ENCODE assay signal across 8 cellular contexts in the genomic region with DNA sequence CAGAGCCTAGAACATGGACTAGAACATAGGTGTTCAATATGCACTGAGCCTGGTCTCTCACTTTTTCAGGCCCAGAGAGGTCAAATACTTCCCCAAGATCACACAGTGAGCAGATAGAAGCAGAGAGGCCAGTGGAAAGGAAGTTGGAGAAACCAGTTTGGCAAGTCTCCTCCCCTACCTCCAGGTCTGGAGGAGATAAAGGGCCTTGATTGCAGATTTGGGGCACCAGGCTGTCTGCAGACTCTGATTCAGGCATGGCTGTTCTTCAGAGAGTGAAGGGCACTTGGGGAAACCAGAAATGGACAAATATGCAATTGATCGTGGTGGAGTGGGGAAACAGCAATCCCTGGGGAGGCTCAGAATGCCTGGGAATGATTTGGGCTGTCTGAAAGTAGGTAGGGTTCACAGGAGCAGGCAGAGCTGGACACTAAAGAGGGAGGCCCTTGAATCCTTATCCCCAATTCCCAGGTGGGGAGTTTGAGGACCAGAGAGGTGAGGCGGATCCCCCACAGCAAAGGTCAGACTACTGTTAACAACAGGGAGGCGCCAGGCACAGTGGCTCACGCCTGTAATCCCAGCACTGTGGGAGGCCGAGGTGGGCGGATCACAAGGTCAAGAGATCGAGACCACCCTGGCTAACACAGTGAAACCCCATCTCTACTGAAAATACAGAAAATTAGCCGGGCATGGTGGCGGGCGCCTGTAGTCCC. TPM values are rescaled to one million over a fixed set of nuclear protein-coding genes. Genes with fewer than 3 reads are reported as not detected.
A peak's percentile ranks its signal among the peaks of the same experiment; 100 is the strongest.
DNase-seq lines count a peak whose midpoint lies in the region; ATAC-seq and TF ChIP-seq lines count a peak whose summit lies in the region.

No MANE protein-coding gene starts in this region.

- H2AFZ ChIP-seq in GM23338: no peak overlapping the region

- no peaks in the 10 kb centered on the region for H3K36me3 ChIP-seq in GM23338 (ENCODE audit: insufficient read depth)
- peaks cover 0 to 22% (median 0%) of the 10 kb centered on the region in 3 donors for H3K36me3 ChIP-seq in esophagus squamous epithelium

- peaks cover 26% of the 10 kb centered on the region for H3K27me3 Mint-ChIP-seq in GM23338 (ENCODE audit: insufficient read depth, low read depth, poor library complexity)

- H3K36me3 Mint-ChIP-seq in GM23338 (ENCODE audit: low read depth): peaks cover 27% of the 10 kb centered on the region

- peaks cover 58% of the 10 kb centered on the region for H3K79me2 ChIP-seq in GM23338 (replicated peaks; ENCODE audit: insufficient read depth)

- H3K4me3 Mint-ChIP-seq in GM23338: peak overlapping the region; percentile 87

- H3K27me3 ChIP-seq in GM23338 (ENCODE audit: insufficient read depth) (peaks cover 7% of the 10 kb centered on the region), esophagus squamous epithelium (no peaks in the 10 kb centered on the region)

- peak overlapping the region; percentile 96; the same call in 1 of the 2 replicates for H3K4me2 ChIP-seq in GM23338

- peaks cover 21% of the 10 kb centered on the region for H4K20me1 ChIP-seq in GM23338 (replicated peaks; ENCODE audit: insufficient read depth)

- 43 to 49% methylated on average over 9 of the region's 10 CpGs for WGBS in esophagus squamous epithelium, 2 donors

- peak overlapping the region; percentile 89 for H3K27ac Mint-ChIP-seq in GM23338

- POLR2A ChIA-PET in RWPE1 (lab: Yijun Ruan, JAX; ENCODE audit: low non-redundant PET): interaction anchor here (0.6 to 3.5 kb wide), 2 partner anchors 17 to 31 kb away, joined by 7 to 25 read pairs; no protein-coding TSS in a partner anchor

- no peak overlapping the region for H3K27ac ChIP-seq in GM23338 (ENCODE audit: low read depth)
- H3K27ac ChIP-seq in RWPE1: peak overlapping the region; percentile 98
- peak overlapping the region; percentile 96 to 99 (median 98) for H3K27ac ChIP-seq in esophagus squamous epithelium

- H3F3A ChIP-seq in GM23338 (replicated peaks; ENCODE audit: low read depth): 0 out of 2 replicates have a peak, but pooled peaks cover 10% of the 10 kb centered on the region

- ATAC-seq in GM23338 (peak; percentile 3; the same call in 2 of the 3 replicates), HG02642 (IDR thresholded peaks at IDR 0.05; ENCODE audit: poor library complexity, unreplicated experiment) (no peak)

- H3K4me1 ChIP-seq in GM23338 (ENCODE audit: insufficient read depth) (peaks cover 47% of the 10 kb centered on the region), esophagus squamous epithelium (peaks cover 64 to 77% (median 66%) of the 10 kb centered on the region in 3 donors)

- no peaks in the 10 kb centered on the region for H3K9me3 Mint-ChIP-seq in GM23338

- CTCF ChIA-PET in RWPE1 (lab: Yijun Ruan, JAX): interaction anchor here (1.0 to 8.6 kb wide), 5 partner anchors 17 to 31 kb away, joined by 4 to 126 read pairs (median 8); no protein-coding TSS in a partner anchor

- DNase-seq in GM23338 (ENCODE audit: low spot score): peak; percentile 60
- DNase-seq in RWPE1 (ENCODE audit: low spot score): peak; percentile 83
- no peak for DNase-seq in esophagus squamous epithelium (lab: John Stamatoyannopoulos, UW)
- DNase-seq in skeletal muscle cell (ENCODE audit: low read depth): no peak
- DNase-seq in GM20000 (ENCODE audit: low spot score): no peak
- no peak for DNase-seq in epidermal melanocyte (ENCODE audit: insufficient read length, low spot score)
- DNase-seq in mesenteric fat pad (ENCODE audit: low spot score): no peak

- no peaks in the 10 kb centered on the region for H3K9me3 ChIP-seq in esophagus squamous epithelium

- peak overlapping the region; percentile 91; the same call in 1 of the 2 replicates for H3K4me3 ChIP-seq in GM23338
- H3K4me3 ChIP-seq in esophagus squamous epithelium: peak overlapping the region; percentile 80 to 97 (median 90)
- peak overlapping the region; percentile 4 for H3K4me3 ChIP-seq in skeletal muscle cell (ENCODE audit: low read depth, low read length)

- peak in 1 of 4 donors; percentile 16 for TF ChIP-seq POLR2A in esophagus squamous epithelium (IDR thresholded peaks at IDR 0.05)

- intact Hi-C loops in esophagus squamous epithelium (cut with DNase I): no loop called here

- no peaks in the 10 kb centered on the region for H3K9me2 ChIP-seq in GM23338 (ENCODE audit: insufficient read depth)

- H3K4me1 Mint-ChIP-seq in GM23338: peaks cover 57% of the 10 kb centered on the region

- no peak for TF ChIP-seq CTCF in GM23338 (conservative IDR thresholded peaks at IDR 0.05; ENCODE audit: low read depth in 2 of 2)
- TF ChIP-seq CTCF in RWPE1 (conservative IDR thresholded peaks at IDR 0.05; ENCODE audit: low read depth): no peak
- no peak for TF ChIP-seq CTCF in esophagus squamous epithelium (IDR thresholded peaks at IDR 0.05)
- TF ChIP-seq CTCF in GM20000 (IDR thresholded peaks at IDR 0.05; ENCODE audit: extremely low read depth, missing control alignments): no peak

TF ChIP-seq in GM23338, 12 proteins besides CTCF, POLR2A, EP300 and RAD21 (continues in another document):
- TF ChIP-seq STAT1 (IDR thresholded peaks at IDR 0.05; ENCODE audit: unreplicated experiment) (no peak), CREB1 (CRISPR knock-in tag; IDR thresholded peaks at IDR 0.05; ENCODE audit: low read depth) (no peak), ZNF114 (CRISPR knock-in tag; IDR thresholded peaks at IDR 0.05) (no peak), NANOG (IDR thresholded peaks at IDR 0.05; ENCODE audit: borderline replicate concordance) (no peak)
- TF ChIP-seq, protein P1, sequence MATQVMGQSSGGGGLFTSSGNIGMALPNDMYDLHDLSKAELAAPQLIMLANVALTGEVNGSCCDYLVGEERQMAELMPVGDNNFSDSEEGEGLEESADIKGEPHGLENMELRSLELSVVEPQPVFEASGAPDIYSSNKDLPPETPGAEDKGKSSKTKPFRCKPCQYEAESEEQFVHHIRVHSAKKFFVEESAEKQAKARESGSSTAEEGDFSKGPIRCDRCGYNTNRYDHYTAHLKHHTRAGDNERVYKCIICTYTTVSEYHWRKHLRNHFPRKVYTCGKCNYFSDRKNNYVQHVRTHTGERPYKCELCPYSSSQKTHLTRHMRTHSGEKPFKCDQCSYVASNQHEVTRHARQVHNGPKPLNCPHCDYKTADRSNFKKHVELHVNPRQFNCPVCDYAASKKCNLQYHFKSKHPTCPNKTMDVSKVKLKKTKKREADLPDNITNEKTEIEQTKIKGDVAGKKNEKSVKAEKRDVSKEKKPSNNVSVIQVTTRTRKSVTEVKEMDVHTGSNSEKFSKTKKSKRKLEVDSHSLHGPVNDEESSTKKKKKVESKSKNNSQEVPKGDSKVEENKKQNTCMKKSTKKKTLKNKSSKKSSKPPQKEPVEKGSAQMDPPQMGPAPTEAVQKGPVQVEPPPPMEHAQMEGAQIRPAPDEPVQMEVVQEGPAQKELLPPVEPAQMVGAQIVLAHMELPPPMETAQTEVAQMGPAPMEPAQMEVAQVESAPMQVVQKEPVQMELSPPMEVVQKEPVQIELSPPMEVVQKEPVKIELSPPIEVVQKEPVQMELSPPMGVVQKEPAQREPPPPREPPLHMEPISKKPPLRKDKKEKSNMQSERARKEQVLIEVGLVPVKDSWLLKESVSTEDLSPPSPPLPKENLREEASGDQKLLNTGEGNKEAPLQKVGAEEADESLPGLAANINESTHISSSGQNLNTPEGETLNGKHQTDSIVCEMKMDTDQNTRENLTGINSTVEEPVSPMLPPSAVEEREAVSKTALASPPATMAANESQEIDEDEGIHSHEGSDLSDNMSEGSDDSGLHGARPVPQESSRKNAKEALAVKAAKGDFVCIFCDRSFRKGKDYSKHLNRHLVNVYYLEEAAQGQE (IDR thresholded peaks at IDR 0.05; ENCODE audit: unreplicated experiment): no peak

RNA-seq across cellular contexts. Expression of a gene that starts 2.3 kb away (rescaled TPM):
- 33.0 and 43.6 TPM in 2 replicates for total RNA-seq in GM23338 (2014; rRNA removed; shearing (Covaris generic))
- 31.6 and 34.5 TPM in 2 replicates for polyA plus RNA-seq in GM23338 (2016; fragmentation: Nextera tagmentation; extraction: Ambion mirVana)
- total RNA-seq in esophagus squamous epithelium (10 to 100 TPM; 32.8 to 54.0 (median 46.7) TPM), mesenteric fat pad (44.1 TPM)

RNA-seq across cellular contexts. Expression of a gene that starts 38.2 kb away (rescaled TPM):
- 85.7 and 105 TPM in 2 replicates for total RNA-seq in GM23338 (2014; rRNA removed; shearing (Covaris generic))
- polyA plus RNA-seq in GM23338 (2016; fragmentation: Nextera tagmentation; extraction: Ambion mirVana): 293 and 302 TPM in 2 replicates
- total RNA-seq in esophagus squamous epithelium: 10 to 100 TPM; 44.4 to 80.7 (median 63.4) TPM
- 89.0 TPM for total RNA-seq in mesenteric fat pad

RNA-seq across cellular contexts. Expression of a gene that starts 39.4 kb away (rescaled TPM):
- total RNA-seq in GM23338 (2014; rRNA removed; shearing (Covaris generic)): 20.5 and 25.4 TPM in 2 replicates
- polyA plus RNA-seq in GM23338 (2016; fragmentation: Nextera tagmentation; extraction: Ambion mirVana): 20.6 and 23.7 TPM in 2 replicates
- total RNA-seq in esophagus squamous epithelium (10 to 100 TPM; 31.3 to 46.5 (median 38.2) TPM), mesenteric fat pad (434 TPM)

Comparison
In these comparisons a context has a peak if more than half of its experiments do, and no peak if none do; other contexts are left out.
1. DNase-seq: peak in GM23338 (single experiment) and RWPE1 (single experiment); none in esophagus squamous epithelium (single experiment), skeletal muscle cell (single experiment), GM20000 (single experiment), epidermal melanocyte (single experiment) and mesenteric fat pad (single experiment).
2. H3K4me3 ChIP-seq: peak in every context shown above with its lines; median percentile 91 in GM23338; 90 in esophagus squamous epithelium; 4 in skeletal muscle cell.